Comparison of ENCODE assay signal across 8 cellular contexts in the genomic region with DNA sequence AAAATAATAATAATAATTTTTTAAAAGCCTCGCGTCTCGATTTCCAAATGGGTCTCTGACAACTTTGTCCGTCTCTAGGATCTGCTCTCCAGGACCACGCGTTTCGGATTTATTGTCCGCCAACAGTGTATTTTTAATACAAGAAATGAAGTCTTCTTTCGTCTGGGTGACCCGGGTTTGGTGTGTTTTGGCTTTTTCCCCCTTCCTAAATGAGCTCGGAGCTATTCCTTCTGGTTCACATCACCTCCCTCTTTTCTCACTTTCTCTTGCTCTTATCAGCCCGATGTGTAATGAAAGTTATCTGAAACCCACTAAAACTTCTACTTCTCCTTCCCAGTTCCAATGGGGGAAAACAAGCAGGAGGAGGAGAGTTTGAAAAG.
DNase-seq lines count a peak whose midpoint lies in the region; ATAC-seq, FAIRE-seq and TF ChIP-seq lines count a peak whose summit lies in the region.

No MANE protein-coding gene starts in this region.

- no peaks in the 10 kb centered on the region for H3K9me3 ChIP-seq in A549
- no peaks in the 10 kb centered on the region for H3K9me3 ChIP-seq in astrocyte (ENCODE audit: insufficient read depth, low read depth, low read length)
- H3K9me3 ChIP-seq in tibial artery = no peaks in the 10 kb centered on the region

- no peak for FAIRE-seq in A549 (lab: Jason Lieb, UNC)
- FAIRE-seq in astrocyte (lab: Jason Lieb, UNC) = no peak

- DNase-seq in A549 (ENCODE audit: low read depth in 1 of 2, low spot score in 1 of 2) (peak in 1 of 2 experiments; percentile 7), HCEC 1CT (peak; percentile 20), astrocyte (ENCODE audit: low read depth) (no peak), kidney epithelial cell (ENCODE audit: low read depth) (no peak), tibial artery (no peak), MV-4-11 (lab: John Stamatoyannopoulos, UW) (no peak)
- no peak for DNase-seq in activated effector memory CD4-positive, alpha-beta T cell treated with anti-CD3 and anti-CD28 coated beads, Interleukin-2, amount 50 U/mL, for 16 hours

- peak overlapping the region; percentile 96 for H3K4me3 Mint-ChIP-seq in astrocyte (ENCODE audit: unreplicated experiment)

- intact Hi-C loops in tibial artery (cut with DNase I; ENCODE audit: low total_unique reads) = loop anchor here (5.0 kb wide), 1 partner anchor 515 kb away; the partner anchor contains the start of gene MECOM

- TF ChIP-seq POLR2A in A549 (IDR thresholded peaks at IDR 0.05; ENCODE audit: low read length) = no peak

- H3K4me1 ChIP-seq in A549 = peaks cover 15% of the 10 kb centered on the region; the same call in 1 of the 3 replicates
- H3K4me1 ChIP-seq in astrocyte (ENCODE audit: insufficient read depth, low read length) = peaks cover 13% of the 10 kb centered on the region
- peaks cover 0 to 29% (median 14%) of the 10 kb centered on the region in 4 donors for H3K4me1 ChIP-seq in tibial artery

- H3K27ac Mint-ChIP-seq in astrocyte (ENCODE audit: unreplicated experiment) = peak overlapping the region; percentile 70

- peak overlapping the region; percentile 95 for H3K9ac ChIP-seq in astrocyte (ENCODE audit: low read length)

- TF ChIP-seq CTCF in A549 (IDR thresholded peaks at IDR 0.05) (no peak), astrocyte (IDR thresholded peaks at IDR 0.05; ENCODE audit: insufficient read depth, low read depth, low read length) (no peak), kidney epithelial cell (IDR thresholded peaks at IDR 0.05; ENCODE audit: insufficient read depth, low read length, poor library complexity, severe bottlenecking) (no peak), tibial artery (IDR thresholded peaks at IDR 0.05) (no peak)

- TF ChIP-seq RAD21 in A549 (conservative IDR thresholded peaks at IDR 0.05 in 1 of 2, IDR thresholded peaks at IDR 0.05 in 1 of 2) = no peak

- no peaks in the 10 kb centered on the region for H3K36me3 Mint-ChIP-seq in astrocyte (ENCODE audit: low read depth, unreplicated experiment)

- peaks cover 7% of the 10 kb centered on the region for H3K4me1 Mint-ChIP-seq in astrocyte (ENCODE audit: low read depth, unreplicated experiment)

- whole genome bisulfite sequencing in A549 (ENCODE audit: missing lambda C conversion rate) = 10% methylated on average over 12 of the region's 12 CpGs

- no peak overlapping the region for H3K27ac ChIP-seq in A549
- H3K27ac ChIP-seq in astrocyte (ENCODE audit: low read depth, low read length) = peak overlapping the region; percentile 87
- H3K27ac ChIP-seq in tibial artery = peak overlapping the region; percentile 39 to 58

- peaks cover 6% of the 10 kb centered on the region for H3K36me3 ChIP-seq in astrocyte (ENCODE audit: insufficient read depth, low read length)
- H3K36me3 ChIP-seq in kidney epithelial cell (ENCODE audit: control insufficient read depth, insufficient read depth, low read length) = no peaks in the 10 kb centered on the region
- H3K36me3 ChIP-seq in tibial artery = no peaks in the 10 kb centered on the region

- H2AFZ ChIP-seq in astrocyte (ENCODE audit: low read depth, low read length) = peak overlapping the region; percentile 81

- H3K4me2 ChIP-seq in A549 = peak overlapping the region; percentile 94
- H3K4me2 ChIP-seq in astrocyte (ENCODE audit: low read length) = peak overlapping the region; percentile 94

- peaks cover 40% of the 10 kb centered on the region for H3K79me2 ChIP-seq in astrocyte (ENCODE audit: insufficient read depth, low read length)

- H3K27me3 Mint-ChIP-seq in astrocyte (ENCODE audit: low read depth, unreplicated experiment) = peaks cover 3% of the 10 kb centered on the region

- no peaks in the 10 kb centered on the region for H4K20me1 ChIP-seq in astrocyte (ENCODE audit: insufficient read depth, low read length)

- POLR2A ChIA-PET in A549 (lab: Yijun Ruan, JAX) = no interaction called here

- TF ChIP-seq EP300 in A549 (IDR thresholded peaks at IDR 0.05) = no peak

- H3K27me3 ChIP-seq in astrocyte (ENCODE audit: insufficient read depth, low read length) (no peaks in the 10 kb centered on the region), kidney epithelial cell (ENCODE audit: control insufficient read depth, insufficient read depth, low read length) (no peaks in the 10 kb centered on the region), tibial artery (peaks cover 0 to 63% of the 10 kb centered on the region in 2 donors)

- H3K9me3 Mint-ChIP-seq in astrocyte (ENCODE audit: unreplicated experiment) = no peaks in the 10 kb centered on the region

- H3K4me3 ChIP-seq in A549 (peak overlapping the region; percentile 40), astrocyte (ENCODE audit: insufficient read depth, low read depth, low read length) (peak overlapping the region; percentile 95), kidney epithelial cell (ENCODE audit: low read depth, low read length) (peak overlapping the region; percentile 95), tibial artery (peak overlapping the region; percentile 44 to 55)

- CTCF ChIA-PET in A549 (lab: Yijun Ruan, JAX) = interaction anchor here (1.1 to 1.4 kb wide), 2 partner anchors 11 to 14 kb away, joined by 3 to 5 read pairs; no protein-coding TSS in a partner anchor

- ATAC-seq in A549 (peak in 1 of 2 experiments; percentile 14; a peak in 3 of 6 replicates), GM21381 (IDR thresholded peaks at IDR 0.05; ENCODE audit: unreplicated experiment) (no peak)

TF ChIP-seq in A549, 52 proteins besides CTCF, POLR2A, EP300 and RAD21:
- TF ChIP-seq REST (IDR thresholded peaks at IDR 0.05) (no peak), JUN (IDR thresholded peaks at IDR 0.05) (no peak), RNF2 (IDR thresholded peaks at IDR 0.05; ENCODE audit: borderline replicate concordance, low read depth) (0 out of 2 replicates have a peak, but pooled peaks have one; percentile 7)

Comparison
In these comparisons a context has a peak if more than half of its experiments do, and no peak if none do; other contexts are left out.
1. H3K27ac ChIP-seq: peak in astrocyte (single experiment) and tibial artery (2 of 2); none in A549 (0 of 2).
2. H3K4me3 ChIP-seq: peak in every context shown above with its lines; median percentile 95 in astrocyte; 95 in kidney epithelial cell; 50 in tibial artery; 40 in A549.